8 cellular contexts compared by ENCODE assay signal in the genomic region with DNA sequence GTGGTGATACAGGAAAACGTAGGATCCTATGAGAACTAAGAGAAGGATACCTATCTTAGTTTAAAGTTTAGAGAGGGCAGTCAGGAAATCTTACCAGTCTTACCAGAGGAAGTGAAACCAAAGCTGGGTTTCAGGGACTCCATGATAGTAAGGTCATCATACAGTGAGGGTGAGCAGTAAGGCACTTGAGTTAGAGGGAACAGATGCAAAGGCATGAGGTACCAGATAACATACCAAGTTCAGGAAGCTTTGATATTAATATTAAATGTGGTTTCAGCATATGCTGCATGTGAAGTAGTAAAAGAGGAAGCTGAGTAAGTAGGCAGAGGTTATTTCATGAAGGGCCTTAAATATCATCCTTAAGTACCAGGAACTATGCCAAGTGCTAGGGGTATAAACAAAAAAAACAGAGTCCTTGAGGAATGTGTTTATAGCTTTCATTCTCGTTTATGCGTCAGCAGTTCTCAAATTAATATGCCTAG. TPM values are rescaled to one million over a fixed set of nuclear protein-coding genes. Genes with fewer than 3 reads are reported as not detected.
DNase-seq lines count a peak whose midpoint lies in the region; ATAC-seq and TF ChIP-seq lines count a peak whose summit lies in the region.

No MANE protein-coding gene starts in this region.

- CTCF ChIA-PET in Calu3 (lab: Charles Lee), result no interaction called here

- H3K27ac Mint-ChIP-seq in Calu3 (ENCODE audit: unreplicated experiment), result no peak overlapping the region

- ATAC-seq in GM18498 (IDR thresholded peaks at IDR 0.05; ENCODE audit: unreplicated experiment) (peak; percentile 100), GM21576 (IDR thresholded peaks at IDR 0.05; ENCODE audit: unreplicated experiment) (peak; percentile 99)

- no TSS peak for BruUV-seq in Calu3 (replicated peaks; lab: Mats Ljungman, UMichigan)

- in situ Hi-C loops in ACHN (cut with HindIII; ENCODE audit: low pct_ligation_motif_present, low pct_unique_long_range_greater_than_20kb, low sequenced_read_pairs), result no loop called here

- no peaks in the 10 kb centered on the region for H3K27me3 Mint-ChIP-seq in Calu3 (ENCODE audit: unreplicated experiment)

- no peak for TF ChIP-seq CTCF in HL-60 (IDR thresholded peaks at IDR 0.05; ENCODE audit: insufficient read depth, low read length)
- no peak for TF ChIP-seq CTCF in dorsolateral prefrontal cortex (IDR thresholded peaks at IDR 0.05 in 54 of 56, conservative IDR thresholded peaks at IDR 0.05 in 2 of 56; ENCODE audit: low read depth in 1 of 56, partially characterized antibody in 56 of 56)
- no peak for TF ChIP-seq CTCF in Calu3 (IDR thresholded peaks at IDR 0.05; ENCODE audit: unreplicated experiment)

- H3K27me3 ChIP-seq in HL-60 (ENCODE audit: insufficient read depth, poor library complexity, severe bottlenecking) (no peaks in the 10 kb centered on the region), dorsolateral prefrontal cortex (no peaks in the 10 kb centered on the region)

- no peaks in the 10 kb centered on the region for H3K9me3 Mint-ChIP-seq in Calu3 (ENCODE audit: low read depth, unreplicated experiment)

- H3K4me3 Mint-ChIP-seq in Calu3 (ENCODE audit: low read depth, unreplicated experiment), result no peak overlapping the region

- H3K4me1 Mint-ChIP-seq in Calu3 (ENCODE audit: low read depth, unreplicated experiment), result no peaks in the 10 kb centered on the region

- intact Hi-C loops in dorsolateral prefrontal cortex (cut with DNase I) (no loop called here), Calu3 (cut with micrococcal nuclease; ENCODE audit: unreplicated experiment) (no loop called here)

- peak; percentile 18 to 59 for DNase-seq in HL-60 (ENCODE audit: low read depth in 1 of 2, low spot score in 1 of 2)
- no peak for DNase-seq in dorsolateral prefrontal cortex
- DNase-seq in ACHN, result no peak
- no peak for DNase-seq in Calu3
- DNase-seq in NCI-H1417 treated with DMSO at 0.1 percent for 48 hours (lab: John Stamatoyannopoulos, UW), result no peak
- no peak for DNase-seq in NK-92 treated with Interleukin-12 subunit alpha and Interleukin-12 subunit beta, amount 100 ng/mL, for 24 hours (lab: John Stamatoyannopoulos, UW)

- H3K4me3 ChIP-seq in HL-60 (replicated peaks; ENCODE audit: insufficient read depth, low read length) (no peak overlapping the region), dorsolateral prefrontal cortex (no peak overlapping the region)

- no peaks in the 10 kb centered on the region for H3K36me3 Mint-ChIP-seq in Calu3 (ENCODE audit: insufficient read depth, unreplicated experiment)

- H3K27ac ChIP-seq in HL-60 (replicated peaks) (no peak overlapping the region; the same call in 1 of the 2 replicates), dorsolateral prefrontal cortex (peak overlapping the region in 47 of 59 donors; percentile 2 to 70 (median 42))

RNA-seq across cellular contexts. Expression of a gene that starts 16.9 kb away (rescaled TPM):
- total RNA-seq in dorsolateral prefrontal cortex, result 10 to 100 TPM; 16.4 to 82.3 (median 35.4) TPM
- total RNA-seq in Calu3 (2022), result 9.1 and 12.4 TPM in 2 replicates

Comparison
In these comparisons a context has a peak if more than half of its experiments do, and no peak if none do; other contexts are left out.
1. DNase-seq: peak in HL-60 (2 of 2); none in dorsolateral prefrontal cortex (0 of 10), ACHN (single experiment), Calu3 (single experiment), NCI-H1417 treated with DMSO at 0.1 percent for 48 hours (single experiment) and NK-92 treated with Interleukin-12 subunit alpha and Interleukin-12 subunit beta, amount 100 ng/mL, for 24 hours (single experiment).